ENCODE assay signal across 1 cellular context in genomic region chr1:42657981-42658879, GRCh38.
TF ChIP-seq lines count a peak whose summit lies in the region.

Gene PPIH (plus strand): TSS chr1:42658423. CDS start chr1:42658447, 24 bp downstream.

TF ChIP-seq in K562, 482 proteins besides CTCF, POLR2A, EP300 and RAD21 (continued from another document and continues in another):
- TF ChIP-seq ZBTB40 (IDR thresholded peaks at IDR 0.05) = peak; percentile 98
- TF ChIP-seq ZBTB40 (CRISPR knock-in tag; IDR thresholded peaks at IDR 0.05) = no peak
- peak; percentile 46 for TF ChIP-seq FIP1L1 (IDR thresholded peaks at IDR 0.05; ENCODE audit: low read depth, low read length, poor library complexity, severe bottlenecking)
- TF ChIP-seq ZNF431 (CRISPR knock-in tag; IDR thresholded peaks at IDR 0.05) = no peak; the same call in 1 of the 2 replicates
- no peak for TF ChIP-seq ZNF778 (CRISPR knock-in tag; IDR thresholded peaks at IDR 0.05)
- TF ChIP-seq HLTF (IDR thresholded peaks at IDR 0.05) = 0 out of 2 replicates have a peak, but pooled peaks have one; percentile 4
- no peak for TF ChIP-seq IFI16 (CRISPR knock-in tag; IDR thresholded peaks at IDR 0.05)
- TF ChIP-seq ETV6 (IDR thresholded peaks at IDR 0.05; ENCODE audit: borderline replicate concordance in 1 of 2, low read depth in 2 of 2, low read length in 1 of 2) = no peak
- no peak for TF ChIP-seq ETV6 (CRISPR knock-in tag; IDR thresholded peaks at IDR 0.05; ENCODE audit: borderline replicate concordance)
- no peak for TF ChIP-seq DACH1 (IDR thresholded peaks at IDR 0.05; ENCODE audit: partially characterized antibody)
- TF ChIP-seq SPI1 (IDR thresholded peaks at IDR 0.05; ENCODE audit: borderline replicate concordance, low read depth, low read length) = peak; percentile 41; the same call in 1 of the 2 replicates
- TF ChIP-seq ATF1 (CRISPR knock-in tag; IDR thresholded peaks at IDR 0.05) = no peak
- peak; percentile 94 for TF ChIP-seq ATF1 (tag; IDR thresholded peaks at IDR 0.05)
- TF ChIP-seq ZNF76 (CRISPR knock-in tag; IDR thresholded peaks at IDR 0.05; ENCODE audit: borderline replicate concordance) = 0 out of 2 replicates have a peak, but pooled peaks have one; percentile 45
- TF ChIP-seq ZNF780A (CRISPR knock-in tag; IDR thresholded peaks at IDR 0.05) = no peak
- no peak for TF ChIP-seq NONO (IDR thresholded peaks at IDR 0.05; ENCODE audit: low read depth in 2 of 2, low read length in 1 of 2)
- TF ChIP-seq RBM14 (IDR thresholded peaks at IDR 0.05; ENCODE audit: borderline replicate concordance, insufficient read depth, low read depth, low read length) = no peak
- no peak for TF ChIP-seq ZNF655 (CRISPR knock-in tag; IDR thresholded peaks at IDR 0.05)
- TF ChIP-seq RCOR1 (IDR thresholded peaks at IDR 0.05; ENCODE audit: borderline replicate concordance in 1 of 2, low read depth in 2 of 2, low read length in 2 of 2) = 0 out of 4 replicates have a peak, but pooled peaks of 1 of the 2 experiments have one; percentile 2
- TF ChIP-seq ARHGAP35 (IDR thresholded peaks at IDR 0.05; ENCODE audit: partially characterized antibody) = no peak
- TF ChIP-seq ZFPM2 (CRISPR knock-in tag; IDR thresholded peaks at IDR 0.05) = 0 out of 2 replicates have a peak, but pooled peaks have one; percentile 12
- no peak for TF ChIP-seq GATAD2B (IDR thresholded peaks at IDR 0.05; ENCODE audit: borderline replicate concordance)
- TF ChIP-seq POLR2G (IDR thresholded peaks at IDR 0.05; ENCODE audit: low read depth, low read length) = peak; percentile 99
- no peak for TF ChIP-seq PRPF4 (IDR thresholded peaks at IDR 0.05; ENCODE audit: insufficient read depth, low read depth, low read length, poor library complexity, severe bottlenecking)
- TF ChIP-seq FOXP1 (CRISPR knock-in tag; IDR thresholded peaks at IDR 0.05) = peak; percentile 93
- no peak for TF ChIP-seq CBX2 (IDR thresholded peaks at IDR 0.05; ENCODE audit: insufficient read depth, low read length, poor library complexity, severe bottlenecking)
- TF ChIP-seq THAP12 (CRISPR knock-in tag; IDR thresholded peaks at IDR 0.05) = no peak
- TF ChIP-seq ZNF197 (CRISPR knock-in tag; IDR thresholded peaks at IDR 0.05; ENCODE audit: low read depth) = no peak
- TF ChIP-seq TEAD1 (CRISPR knock-in tag; IDR thresholded peaks at IDR 0.05) = peak in 1 of 2 experiments; percentile 93; a peak in 3 of 4 replicates
- no peak for TF ChIP-seq NFE2L1 (tag; IDR thresholded peaks at IDR 0.05; ENCODE audit: borderline replicate concordance, low read depth)
- peak; percentile 91 for TF ChIP-seq E2F4 (CRISPR knock-in tag; IDR thresholded peaks at IDR 0.05; ENCODE audit: low read depth)
- TF ChIP-seq DEAF1 (CRISPR knock-in tag; IDR thresholded peaks at IDR 0.05) = no peak
- peak; percentile 63 for TF ChIP-seq HMGN3 (IDR thresholded peaks at IDR 0.05; ENCODE audit: borderline replicate concordance, extremely low read depth, insufficient read length, low read depth, low read length)
- TF ChIP-seq PREB (CRISPR knock-in tag; IDR thresholded peaks at IDR 0.05) = no peak
- TF ChIP-seq ZNF3 (CRISPR knock-in tag; IDR thresholded peaks at IDR 0.05) = no peak
- no peak for TF ChIP-seq PTTG1 (tag; IDR thresholded peaks at IDR 0.05; ENCODE audit: low read depth)
- TF ChIP-seq ZNF12 (CRISPR knock-in tag; IDR thresholded peaks at IDR 0.05) = 0 out of 2 replicates have a peak, but pooled peaks have one; percentile 24
- no peak for TF ChIP-seq COPS2 (conservative IDR thresholded peaks at IDR 0.05)
- no peak; the same call in 1 of the 2 replicates for TF ChIP-seq RAD51 (IDR thresholded peaks at IDR 0.05; ENCODE audit: borderline replicate concordance, low read depth)
- TF ChIP-seq PCBP1 (IDR thresholded peaks at IDR 0.05; ENCODE audit: low read depth, low read length, poor library complexity, severe bottlenecking) = no peak
- TF ChIP-seq TAF9B (IDR thresholded peaks at IDR 0.05; ENCODE audit: partially characterized antibody) = peak; percentile 92
- peak; percentile 41; the same call in 1 of the 2 replicates for TF ChIP-seq SAFB (IDR thresholded peaks at IDR 0.05; ENCODE audit: borderline replicate concordance, low read depth, low read length)
- TF ChIP-seq RB1 (IDR thresholded peaks at IDR 0.05; ENCODE audit: low read depth) = peak; percentile 86
- no peak for TF ChIP-seq CTCFL (IDR thresholded peaks at IDR 0.05; ENCODE audit: borderline replicate concordance, insufficient read depth, low read depth, low read length, poor library complexity, severe bottlenecking)
- TF ChIP-seq ZC3H8 (IDR thresholded peaks at IDR 0.05) = no peak
